ENCODE assay signal across 19 cellular contexts in genomic region chr10:12631787-12632562, GRCh38.
DNase-seq lines count a peak whose midpoint lies in the region; ATAC-seq and TF ChIP-seq lines count a peak whose summit lies in the region.
"Had no signal": no experiment of that assay in that cellular context is flagged by ENCODE, and none has a peak within 500 bp of the region (broad histone marks: within the 10 kb centered on the region; RNA-seq: fewer than 3 reads in every experiment).

No MANE protein-coding gene starts in this region.

- no peak for DNase-seq in IMR-90
- peak; percentile 89 for DNase-seq in NCI-H69 (lab: John Stamatoyannopoulos, UW)
- DNase-seq in left colon = peak; percentile 41 to 57
- DNase-seq in AML-193 (lab: John Stamatoyannopoulos, UW) = no peak
- no peak for DNase-seq in activated CD8-positive, alpha-beta memory T cell treated with anti-CD3 and anti-CD28 coated beads, Interleukin-2, amount 50 U/mL, for 48 hours
- DNase-seq: activated CD8-positive, alpha-beta T cell treated with anti-CD3 and anti-CD28 coated beads for 36 hours; endodermal cell; left ventricle myocardium inferior; NCI-H2227 treated with DMSO at 0.1 percent for 48 hours; right cardiac atrium; stimulated activated CD4-positive, alpha-beta T cell treated with anti-CD3 and anti-CD28 coated beads, Interleukin-1b, Interleukin-23, amount 100 ng/mL, for 48 hours had no signal

- H2AFZ ChIP-seq in IMR-90 (replicated peaks; ENCODE audit: low read length, poor library complexity) = no peak overlapping the region
- H2AFZ ChIP-seq: GM23248 had no signal

- no peak for ATAC-seq in IMR-90 (ENCODE audit: low read depth)
- ATAC-seq in left colon = peak; percentile 68
- no peak for ATAC-seq in stimulated activated memory B cell treated with anti-CD40 and anti-IgM and Interleukin-4, amounts not matched to agents 10 μg/mL and 1 μg/mL and 100 μg/mL, for 72 hours
- ATAC-seq in GM19351 (IDR thresholded peaks at IDR 0.05; ENCODE audit: unreplicated experiment) = no peak
- ATAC-seq: activated CD8-positive, alpha-beta T cell treated with anti-CD3 and anti-CD28 coated beads for 36 hours; right cardiac atrium had no signal

- no peak overlapping the region; the same call in 2 of the 3 replicates for H2BK15ac ChIP-seq in IMR-90 (ENCODE audit: low read depth, low read length)

- H3K36me3 Mint-ChIP-seq in stimulated activated memory B cell treated with anti-CD40 and anti-IgM and Interleukin-4, amounts not matched to agents 10 μg/mL and 1 μg/mL and 100 μg/mL, for 72 hours = peaks cover 9% of the 10 kb centered on the region

- no peak for TF ChIP-seq POLR2A in IMR-90 (IDR thresholded peaks at IDR 0.05; ENCODE audit: low read depth, low read length)

- 0 out of 2 replicates have a peak overlapping the region, but pooled peaks have one; percentile 16 for H4K5ac ChIP-seq in IMR-90 (ENCODE audit: low read depth, low read length)

- no peak for TF ChIP-seq RAD21 in IMR-90 (IDR thresholded peaks at IDR 0.05; ENCODE audit: low read length)

- H3K23ac ChIP-seq in IMR-90 (ENCODE audit: low read depth, low read length) = no peak overlapping the region

- H2BK120ac ChIP-seq in IMR-90 (ENCODE audit: low read depth, low read length) = no peak overlapping the region

- no peak overlapping the region for H2BK20ac ChIP-seq in IMR-90 (ENCODE audit: low read depth, low read length)

- no peak overlapping the region for H3K27ac ChIP-seq in IMR-90 (ENCODE audit: insufficient read depth, low read length)
- H3K27ac ChIP-seq: adrenal gland; BLaER1 treated with 17β-estradiol and CSF1 and Interleukin-3, amounts not matched to agents 10 nM and 100 nM; GM23248; left ventricle myocardium inferior; SK-N-MC had no signal

- H3K27me3 Mint-ChIP-seq in stimulated activated memory B cell treated with anti-CD40 and anti-IgM and Interleukin-4, amounts not matched to agents 10 μg/mL and 1 μg/mL and 100 μg/mL, for 72 hours = no peaks in the 10 kb centered on the region
- H3K27me3 Mint-ChIP-seq: activated CD8-positive, alpha-beta T cell treated with anti-CD3 and anti-CD28 coated beads for 36 hours; central memory CD8-positive, alpha-beta T cell had no signal

- H3K4me2 ChIP-seq in IMR-90 (ENCODE audit: low read depth, low read length) = no peak overlapping the region
- H3K4me2 ChIP-seq: BLaER1 treated with 17β-estradiol and CSF1 and Interleukin-3, amounts not matched to agents 10 nM and 100 nM had no signal

- H3K4me1 ChIP-seq in IMR-90 (ENCODE audit: control insufficient read depth, insufficient read depth, low read length) = peaks cover 11% of the 10 kb centered on the region; the same call in 1 of the 2 replicates
- H3K4me1 ChIP-seq: adrenal gland had no signal

- no peak overlapping the region for H3K4me3 Mint-ChIP-seq in stimulated activated memory B cell treated with anti-CD40 and anti-IgM and Interleukin-4, amounts not matched to agents 10 μg/mL and 1 μg/mL and 100 μg/mL, for 72 hours
- H3K4me3 Mint-ChIP-seq: activated CD8-positive, alpha-beta T cell treated with anti-CD3 and anti-CD28 coated beads for 36 hours; central memory CD8-positive, alpha-beta T cell; endodermal cell; nephron had no signal

- no peak overlapping the region for H3K18ac ChIP-seq in IMR-90 (ENCODE audit: low read depth, low read length)

- H3K9me3 ChIP-seq in IMR-90 (ENCODE audit: control insufficient read depth, insufficient read depth, low read length) = peaks cover 9% of the 10 kb centered on the region
- H3K9me3 ChIP-seq: adrenal gland had no signal

- no peak overlapping the region for H3K56ac ChIP-seq in IMR-90 (ENCODE audit: extremely low read depth, insufficient read depth, low read length)

- no peaks in the 10 kb centered on the region; the same call in 1 of the 2 replicates for H3K27me3 ChIP-seq in IMR-90 (ENCODE audit: control insufficient read depth, insufficient read depth, low read length)
- H3K27me3 ChIP-seq: adrenal gland; BLaER1 treated with 17β-estradiol and CSF1 and Interleukin-3, amounts not matched to agents 10 nM and 100 nM had no signal

- in situ Hi-C loops in IMR-90 (cut with MboI; ENCODE audit: low sequenced_read_pairs) = no loop called here

- H3K4me3 ChIP-seq in IMR-90 (ENCODE audit: insufficient read depth, low read depth, low read length) = no peak overlapping the region
- H3K4me3 ChIP-seq: adrenal gland; BLaER1 treated with 17β-estradiol and CSF1 and Interleukin-3, amounts not matched to agents 10 nM and 100 nM; GM23248; left ventricle myocardium inferior; SK-N-MC had no signal

- POLR2A ChIA-PET in IMR-90 (lab: Charles Lee; ENCODE audit: unreplicated experiment) = no interaction called here

- no peaks in the 10 kb centered on the region for H3K36me3 ChIP-seq in IMR-90 (ENCODE audit: control insufficient read depth, insufficient read depth, low read length)
- H3K36me3 ChIP-seq: adrenal gland, left ventricle myocardium inferior had no signal

- H3K9me1 ChIP-seq in IMR-90 (ENCODE audit: insufficient read depth, low read length) = no peaks in the 10 kb centered on the region

- CTCF ChIA-PET in IMR-90 (lab: Yijun Ruan, JAX) = no interaction called here

- no peak overlapping the region for H4K91ac ChIP-seq in IMR-90 (ENCODE audit: insufficient read depth, low read depth, low read length)

- H2BK5ac ChIP-seq in IMR-90 (ENCODE audit: low read depth, low read length, poor library complexity, severe bottlenecking) = no peak overlapping the region

- 88% methylated on average over 6 of the region's 14 CpGs; no CpG with 5 or more reads in 1 of the 2 experiments for WGBS in IMR-90 (ENCODE audit: extremely low coverage in 2 of 2, insufficient read length in 1 of 2), 2 experiments

- no peak overlapping the region for H3K14ac ChIP-seq in IMR-90 (replicated peaks; ENCODE audit: low read depth, low read length)

- intact Hi-C loops in IMR-90 (cut with micrococcal nuclease) (no loop called here), left colon (cut with DNase I, micrococcal nuclease) (no loop called here)

- no peak overlapping the region for H3K4ac ChIP-seq in IMR-90 (ENCODE audit: low read depth, low read length)

- no peak overlapping the region for H2AK9ac ChIP-seq in IMR-90 (replicated peaks; ENCODE audit: low read depth, low read length, poor library complexity)

- H4K8ac ChIP-seq in IMR-90 (ENCODE audit: low read depth in 2 of 2, low read length in 2 of 2) = peak overlapping the region in 1 of 2 experiments; percentile 60; a peak in 1 of 4 replicates

- TF ChIP-seq CTCF in IMR-90 (conservative IDR thresholded peaks at IDR 0.05; ENCODE audit: low read depth, low read length) = no peak

- dilution Hi-C loops in IMR-90 (cut with HindIII; ENCODE audit: low sequenced_read_pairs, unreplicated experiment) = no loop called here

- peak overlapping the region; percentile 25 for H3K27ac Mint-ChIP-seq in stimulated activated memory B cell treated with anti-CD40 and anti-IgM and Interleukin-4, amounts not matched to agents 10 μg/mL and 1 μg/mL and 100 μg/mL, for 72 hours
- H3K27ac Mint-ChIP-seq: activated CD8-positive, alpha-beta T cell treated with anti-CD3 and anti-CD28 coated beads for 36 hours; endodermal cell had no signal

- H3K79me1 ChIP-seq in IMR-90 (ENCODE audit: low read depth in 1 of 2, low read length in 2 of 2) = no peaks in the 10 kb centered on the region

- no TSS peak for BruUV-seq in IMR-90 (replicated peaks; lab: Mats Ljungman, UMichigan)

- no peak overlapping the region for H3K9ac ChIP-seq in IMR-90 (ENCODE audit: low read depth, low read length)
- H3K9ac ChIP-seq: BLaER1 treated with 17β-estradiol and CSF1 and Interleukin-3, amounts not matched to agents 10 nM and 100 nM; GM23248 had no signal

- H3K9me3 Mint-ChIP-seq in stimulated activated memory B cell treated with anti-CD40 and anti-IgM and Interleukin-4, amounts not matched to agents 10 μg/mL and 1 μg/mL and 100 μg/mL, for 72 hours = no peaks in the 10 kb centered on the region
- H3K9me3 Mint-ChIP-seq: activated CD8-positive, alpha-beta T cell treated with anti-CD3 and anti-CD28 coated beads for 36 hours; central memory CD8-positive, alpha-beta T cell; nephron had no signal

- peaks cover 73% of the 10 kb centered on the region for H3K4me1 Mint-ChIP-seq in stimulated activated memory B cell treated with anti-CD40 and anti-IgM and Interleukin-4, amounts not matched to agents 10 μg/mL and 1 μg/mL and 100 μg/mL, for 72 hours

- H2AK5ac ChIP-seq in IMR-90 (ENCODE audit: low read depth, low read length) = no peak overlapping the region

- no peaks in the 10 kb centered on the region for H4K20me1 ChIP-seq in IMR-90 (ENCODE audit: insufficient read depth, low read length)

TF ChIP-seq in IMR-90, 13 proteins besides CTCF, POLR2A, EP300 and RAD21:
- TF ChIP-seq CHD1 (IDR thresholded peaks at IDR 0.05; ENCODE audit: low read depth, low read length) (no peak), CEBPB (IDR thresholded peaks at IDR 0.05; ENCODE audit: low read depth, low read length) (no peak)

Comparison
In these comparisons a context has a peak if more than half of its experiments do, and no peak if none do; other contexts are left out.
1. DNase-seq: peak in NCI-H69 (single experiment) and left colon (2 of 2); none in IMR-90 (single experiment), AML-193 (0 of 2) and activated CD8-positive, alpha-beta memory T cell treated with anti-CD3 and anti-CD28 coated beads, Interleukin-2, amount 50 U/mL, for 48 hours (single experiment).